In the genomic region with DNA sequence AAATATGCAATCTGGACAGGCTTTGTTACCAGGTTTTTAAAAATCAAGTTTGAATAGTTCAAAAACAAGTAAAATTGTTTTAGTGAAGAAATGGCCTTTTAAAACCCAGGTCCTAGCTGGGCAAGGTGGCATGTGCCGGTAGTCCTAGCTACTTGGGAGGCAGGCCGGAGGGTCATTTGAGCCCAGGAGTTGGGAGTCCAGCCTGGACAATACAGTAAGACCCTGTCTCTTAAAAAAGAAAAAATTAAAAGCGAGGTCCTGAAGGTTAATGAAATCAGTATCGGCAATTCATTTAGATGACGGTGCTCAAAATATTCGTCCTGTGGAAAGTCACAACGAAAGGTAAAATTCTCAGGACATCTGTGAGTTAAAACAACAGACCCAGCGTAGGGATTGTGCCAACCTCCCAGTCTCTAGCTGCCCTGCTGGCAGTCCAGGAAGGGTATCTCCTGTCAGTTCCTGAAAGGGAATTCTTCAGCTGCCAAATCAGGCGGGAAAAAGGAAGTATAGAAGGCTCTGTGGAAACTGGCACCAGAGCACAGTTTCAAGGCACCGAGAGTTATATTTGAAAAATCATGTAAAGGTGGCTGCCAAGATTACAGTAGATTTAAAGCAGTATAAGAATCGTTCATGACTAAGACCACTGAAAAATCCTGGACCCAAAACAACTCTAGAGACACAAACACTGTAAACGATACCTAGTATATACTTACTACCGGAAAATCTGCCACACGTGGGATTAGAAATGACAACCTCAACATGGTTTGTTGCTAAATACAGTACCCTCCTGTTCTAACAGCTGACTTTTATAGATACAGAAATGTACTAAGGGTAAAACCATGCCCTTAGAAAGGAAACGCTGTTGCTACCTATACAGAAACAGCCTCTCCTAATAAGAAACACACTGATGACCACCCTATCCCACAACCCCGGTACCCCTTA, we compare ENCODE assay signal across 8 cellular contexts. TPM values are rescaled to one million over a fixed set of nuclear protein-coding genes. Genes with fewer than 3 reads are reported as not detected.
DNase-seq lines count a peak whose midpoint lies in the region; ATAC-seq, FAIRE-seq and TF ChIP-seq lines count a peak whose summit lies in the region.

No MANE protein-coding gene starts in this region.

- intact Hi-C loops in PC-3 (cut with micrococcal nuclease), result loop anchor here (5.0 kb wide), 1 partner anchor 107 kb away; no protein-coding TSS in a partner anchor

- no peak for FAIRE-seq in A549 (lab: Jason Lieb, UNC)

- TSS peak; percentile 35 for BruUV-seq in PC-3 (replicated peaks; lab: Mats Ljungman, UMichigan)

- no peak for TF ChIP-seq EP300 in A549 (IDR thresholded peaks at IDR 0.05)

- H3K9me3 ChIP-seq in A549 (no peaks in the 10 kb centered on the region), PC-3 (ENCODE audit: low read length) (no peaks in the 10 kb centered on the region), ectodermal cell (ENCODE audit: control insufficient read depth, low read length) (no peaks in the 10 kb centered on the region)

- no peaks in the 10 kb centered on the region for H3K9me2 ChIP-seq in PC-3 (replicated peaks; ENCODE audit: low read length)

- H3K79me2 ChIP-seq in PC-3 (ENCODE audit: low read length), result peaks cover 42% of the 10 kb centered on the region

- peaks cover 0 to 8% (median 2%) of the 10 kb centered on the region in 5 donors for H3K27me3 Mint-ChIP-seq in naive thymus-derived CD8-positive, alpha-beta T cell

- CTCF ChIA-PET in A549 (lab: Yijun Ruan, JAX) (interaction anchor here (0.9 to 6.4 kb wide), 10 partner anchors 9 to 276 kb away, joined by 3 to 71 read pairs (median 5); a partner anchor contains a TSS), PC-3 (lab: Charles Lee) (interaction anchor here (1.8 kb wide), 1 partner anchor 83 kb away, joined by 4 read pairs; no protein-coding TSS in a partner anchor)

- H3K36me3 Mint-ChIP-seq in naive thymus-derived CD8-positive, alpha-beta T cell, result peaks cover 0 to 3% (median 0%) of the 10 kb centered on the region in 3 donors

- H3K9ac ChIP-seq in PC-3 (ENCODE audit: low read length), result peak overlapping the region; percentile 82

- peaks cover 11% of the 10 kb centered on the region for H3K4me1 ChIP-seq in A549
- H3K4me1 ChIP-seq in PC-3 (ENCODE audit: insufficient read depth, low read length), result peaks cover 55% of the 10 kb centered on the region
- no peaks in the 10 kb centered on the region for H3K4me1 ChIP-seq in ectodermal cell (ENCODE audit: control insufficient read depth, insufficient read depth, low read length)

- TF ChIP-seq RAD21 in A549 (conservative IDR thresholded peaks at IDR 0.05 in 1 of 2, IDR thresholded peaks at IDR 0.05 in 1 of 2), result no peak

- peak overlapping the region; percentile 89 to 94 for H3K27ac ChIP-seq in A549
- peak overlapping the region; percentile 64 for H3K27ac ChIP-seq in PC-3 (ENCODE audit: low read length)
- no peak overlapping the region for H3K27ac ChIP-seq in ectodermal cell (ENCODE audit: insufficient read depth, low read depth, low read length, poor library complexity, severe bottlenecking)

- peak overlapping the region; percentile 73 for H3K4me2 ChIP-seq in A549
- peak overlapping the region; percentile 94 for H3K4me2 ChIP-seq in PC-3 (ENCODE audit: low read length)

- H3K4me1 Mint-ChIP-seq in naive thymus-derived CD8-positive, alpha-beta T cell, result peaks cover 7 to 26% (median 22%) of the 10 kb centered on the region in 4 donors

- H3K36me3 ChIP-seq in PC-3 (ENCODE audit: low read depth, low read length) (no peaks in the 10 kb centered on the region), ectodermal cell (ENCODE audit: control insufficient read depth, insufficient read depth, low read length) (no peaks in the 10 kb centered on the region)

- DNase-seq in A549 (ENCODE audit: low read depth in 1 of 2, low spot score in 1 of 2) (peak in 1 of 2 experiments; percentile 32), PC-3 (peak; percentile 34), retina (no peak), NCI-H2081 treated with DMSO at 0.1 percent for 48 hours (lab: John Stamatoyannopoulos, UW) (no peak)
- peak in 3 of 10 donors; percentile 3 to 15 (median 3) for DNase-seq in naive thymus-derived CD8-positive, alpha-beta T cell
- DNase-seq in activated CD8-positive, alpha-beta memory T cell treated with anti-CD3 and anti-CD28 coated beads, Interleukin-2, amount 50 U/mL, for 48 hours, result no peak

- no peaks in the 10 kb centered on the region for H3K9me3 Mint-ChIP-seq in naive thymus-derived CD8-positive, alpha-beta T cell

- peak overlapping the region; percentile 15 to 92 (median 84) for H3K27ac Mint-ChIP-seq in naive thymus-derived CD8-positive, alpha-beta T cell

- POLR2A ChIA-PET in A549 (lab: Yijun Ruan, JAX), result interaction anchor here (1.2 to 1.6 kb wide), 3 partner anchors 12 to 105 kb away, joined by 3 to 5 read pairs (median 4); no protein-coding TSS in a partner anchor
- POLR2A ChIA-PET in PC-3 (lab: Charles Lee; ENCODE audit: unreplicated experiment), result interaction anchor here (0.6 kb wide), 1 partner anchor 159 kb away, joined by 8 read pairs; no protein-coding TSS in a partner anchor
- POLR2A ChIA-PET in naive thymus-derived CD8-positive, alpha-beta T cell (lab: Charles Lee), result interaction anchor here (0.6 kb wide), 1 partner anchor 15 kb away, joined by 3 read pairs; no protein-coding TSS in a partner anchor

- H3K4me3 Mint-ChIP-seq in naive thymus-derived CD8-positive, alpha-beta T cell, result peak overlapping the region; percentile 86 to 97 (median 94)

- H3F3A ChIP-seq in PC-3 (ENCODE audit: low read length, unreplicated experiment), result no peaks in the 10 kb centered on the region

- 60% methylated on average over 16 of the region's 16 CpGs for WGBS in A549 (ENCODE audit: missing lambda C conversion rate)
- 83 to 86% methylated on average over 16 of the region's 16 CpGs for WGBS in ectodermal cell, 2 experiments

- H3K27me3 ChIP-seq in PC-3 (ENCODE audit: low read length), result no peaks in the 10 kb centered on the region
- H3K27me3 ChIP-seq in ectodermal cell (ENCODE audit: control insufficient read depth, insufficient read depth, low read length, poor library complexity, severe bottlenecking), result peaks cover 24% of the 10 kb centered on the region

- TF ChIP-seq POLR2A in A549 (IDR thresholded peaks at IDR 0.05; ENCODE audit: low read length), result no peak

- H4K20me1 ChIP-seq in PC-3 (ENCODE audit: low read length), result peaks cover 12% of the 10 kb centered on the region; the same call in 1 of the 2 replicates

- ATAC-seq in A549 (peak in 1 of 2 experiments; percentile 13; a peak in 3 of 6 replicates), GM18909 (IDR thresholded peaks at IDR 0.05; ENCODE audit: poor library complexity, unreplicated experiment) (peak; percentile 15), PC-3 (no peak)
- ATAC-seq in naive thymus-derived CD8-positive, alpha-beta T cell, result peak; percentile 15 to 42

- peak overlapping the region; percentile 65 for H2AFZ ChIP-seq in PC-3 (ENCODE audit: low read length)

- no peak for TF ChIP-seq CTCF in A549 (IDR thresholded peaks at IDR 0.05)
- TF ChIP-seq CTCF in PC-3 (conservative IDR thresholded peaks at IDR 0.05; ENCODE audit: low read depth, low read length), result no peak

- H3K4me3 ChIP-seq in A549, result peak overlapping the region; percentile 79
- H3K4me3 ChIP-seq in PC-3 (ENCODE audit: low read length), result peak overlapping the region; percentile 75
- H3K4me3 ChIP-seq in ectodermal cell (ENCODE audit: insufficient read depth, low read depth, low read length), result peak overlapping the region; percentile 62

TF ChIP-seq in A549, 52 proteins besides CTCF, POLR2A, EP300 and RAD21:
- no peak for TF ChIP-seq ESRRA (IDR thresholded peaks at IDR 0.05; ENCODE audit: borderline replicate concordance, low read length)
TF ChIP-seq in A549: peak in this region for 0.

RNA-seq across cellular contexts. Expression of a gene that starts 1.2 kb away (rescaled TPM):
- polyA plus RNA-seq in A549 (2011; rRNA removed) (23.7 and 24.9 TPM in 2 replicates), A549 (2017; fragmentation: RNase III; extraction: RNeasy Plus Mini Kit Qiagen cat#74134 plus additional on column Dnase treatment) (13.8 to 15.2 TPM (median 14.0 TPM) in 3 replicates)
- 11.6 and 16.6 TPM in 2 replicates for polyA plus RNA-seq in A549 (2012; cell fraction: cytosol; rRNA removed)
- polyA plus RNA-seq in A549 (2012; cell fraction: nucleus; rRNA removed), result 7.9 and 9.4 TPM in 2 replicates
- 21.2 and 26.1 TPM in 2 replicates for polyA minus RNA-seq in A549 (2011; rRNA and poly(A)+ RNA removed)
- total RNA-seq in PC-3 (2014; rRNA removed), result 10.3 and 14.2 TPM in 2 replicates
- 23.2 TPM for polyA plus RNA-seq in ectodermal cell (2013, experiment 1 of 4)
- polyA plus RNA-seq in ectodermal cell (2013, experiment 2 of 4), result 22.8 TPM
- polyA plus RNA-seq in ectodermal cell (2013, experiment 3 of 4), result 17.2 TPM
- 16.1 TPM for polyA plus RNA-seq in ectodermal cell (2013, experiment 4 of 4)
- total RNA-seq in naive thymus-derived CD8-positive, alpha-beta T cell, result 1 to 10 TPM; 1.8 to 2.5 TPM
- polyA plus RNA-seq in naive thymus-derived CD8-positive, alpha-beta T cell, result 1 to 10 TPM in 1 of 3 donors, under 1 TPM in 2; 0.08 to 2.4 (median 0.91) TPM
